ENCODE assay signal across 32 cellular contexts in genomic region chr2:107751936-107752335, GRCh38.
"Had no signal": no experiment of that assay in that cellular context is flagged by ENCODE, and none has a peak within 500 bp of the region (broad histone marks: within the 10 kb centered on the region; RNA-seq: fewer than 3 reads in every experiment).

No MANE protein-coding gene starts in this region.

- ATAC-seq: activated naive CD4-positive, alpha-beta T cell treated with anti-CD3 and anti-CD28 coated beads, Interleukin-2, amount 50 U/mL, for 72 hours; activated naive CD8-positive, alpha-beta T cell treated with anti-CD3 and anti-CD28 coated beads, Interleukin-2, amount 50 U/mL, for 24 hours; activated T-cell treated with anti-CD3 and anti-CD28 coated beads, Interleukin-2, amount 50 U/mL, for 4 hours; activated T-cell treated with anti-CD3 and anti-CD28 coated beads, Interleukin-2, amount 50 U/mL, for 72 hours; activated T-helper 17 cell treated with anti-CD3 and anti-CD28 coated beads, Interleukin-2, amount 50 U/mL, for 72 hours; body of pancreas had no signal

- DNase-seq: activated effector memory CD4-positive, alpha-beta T cell treated with anti-CD3 and anti-CD28 coated beads, Interleukin-2, amount 50 U/mL, for 16 hours; activated effector memory CD4-positive, alpha-beta T cell treated with Interleukin-2 at 50 U/mL for 16 hours; activated gamma-delta T cell; activated gamma-delta T cell treated with Interleukin-2 at 50 U/mL for 16 hours; activated naive CD4-positive, alpha-beta T cell; activated naive CD4-positive, alpha-beta T cell treated with anti-CD3 and anti-CD28 coated beads for 36 hours; activated naive CD4-positive, alpha-beta T cell treated with anti-CD3 and anti-CD28 coated beads, Interleukin-2, amount 10 ng/mL, durations not matched to agents 7 days and 5 days; activated naive CD4-positive, alpha-beta T cell treated with anti-CD3 and anti-CD28 coated beads, Interleukin-2, amount 50 U/mL, for 16 hours; activated naive CD4-positive, alpha-beta T cell treated with Interleukin-2 at 50 U/mL for 16 hours; activated naive CD8-positive, alpha-beta T cell treated with anti-CD3 and anti-CD28 coated beads for 36 hours; activated naive CD8-positive, alpha-beta T cell treated with anti-CD3 and anti-CD28 coated beads, Interleukin-2, amount 10 ng/mL, durations not matched to agents 7 days and 5 days; activated naive CD8-positive, alpha-beta T cell treated with anti-CD3 and anti-CD28 coated beads, Interleukin-2, amount 50 U/mL, for 24 hours; activated T-cell treated with anti-CD3 and anti-CD28 coated beads, Interleukin-2, amount 50 U/mL, for 1 hour; activated T-cell treated with anti-CD3 and anti-CD28 coated beads, Interleukin-2, amount 50 U/mL, for 24 hours; activated T-cell treated with anti-CD3 and anti-CD28 coated beads, Interleukin-2, amount 50 U/mL, for 4 hours; activated T-cell treated with anti-CD3 and anti-CD28 coated beads, Interleukin-2, amount 50 U/mL, for 48 hours; activated T-cell treated with anti-CD3 and anti-CD28 coated beads, Interleukin-2, amount 50 U/mL, for 72 hours; adrenal gland; amniotic stem cell; amygdala; anterior cingulate cortex; aorta; body of pancreas; brain microvascular endothelial cell; caudate nucleus; central memory CD4-positive, alpha-beta T cell; cerebellar nuclear complex had no signal

- H3K9me3 ChIP-seq: adrenal gland, ascending aorta, body of pancreas, breast epithelium had no signal

- H3K4me3 ChIP-seq: adrenal gland, ascending aorta, body of pancreas, breast epithelium, cardiac muscle cell had no signal

- H3K36me3 ChIP-seq: adrenal gland, ascending aorta, brain microvascular endothelial cell, breast epithelium, cardiac muscle cell had no signal

- H3K27ac ChIP-seq: adrenal gland, ascending aorta, body of pancreas, brain microvascular endothelial cell, breast epithelium, cardiac muscle cell had no signal

- H3K27me3 ChIP-seq: adrenal gland, ascending aorta, body of pancreas, brain microvascular endothelial cell, breast epithelium, cardiac muscle cell had no signal
